ENCODE assay signal across 16 cellular contexts in the genomic region with DNA sequence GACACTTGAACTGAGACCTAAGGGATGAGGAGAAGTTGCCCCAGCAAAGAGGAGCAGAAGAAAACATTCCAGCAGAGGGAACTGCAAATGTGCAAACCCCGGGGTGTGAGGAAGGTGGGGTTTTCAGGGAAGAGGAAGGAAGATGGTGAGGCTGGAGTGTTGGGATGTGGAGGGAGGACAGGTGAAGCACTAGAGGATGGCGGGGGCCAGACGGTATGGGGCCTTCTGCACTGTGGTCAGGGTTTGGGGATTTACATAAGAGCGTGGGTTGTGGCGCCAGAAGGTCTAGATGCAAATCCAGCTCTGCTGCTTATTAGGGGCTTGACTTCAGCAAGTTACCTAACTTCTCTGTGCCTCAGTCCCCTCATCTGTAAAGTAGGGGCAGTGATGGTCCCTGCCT. TPM values are rescaled to one million over a fixed set of nuclear protein-coding genes. Genes with fewer than 3 reads are reported as not detected.
DNase-seq lines count a peak whose midpoint lies in the region; ATAC-seq, FAIRE-seq and TF ChIP-seq lines count a peak whose summit lies in the region.
"Had no signal": no experiment of that assay in that cellular context is flagged by ENCODE, and none has a peak within 500 bp of the region (broad histone marks: within the 10 kb centered on the region; RNA-seq: fewer than 3 reads in every experiment).

No MANE protein-coding gene starts in this region.

- H3K27me3 ChIP-seq in GM12878 (replicated peaks in 1 of 2; ENCODE audit: control insufficient read depth in 2 of 2, insufficient read depth in 2 of 2, low read length in 1 of 2), result peaks cover 2 to 3% of the 10 kb centered on the region in 2 experiments; a peak in 3 of 4 replicates
- H3K27me3 ChIP-seq in aorta (ENCODE audit: control insufficient read depth in 1 of 2, insufficient read depth in 2 of 2, low read length in 1 of 2), result no peaks in the 10 kb centered on the region
- H3K27me3 ChIP-seq in ascending aorta, result no peaks in the 10 kb centered on the region
- H3K27me3 ChIP-seq: BE2C had no signal

- H3K4me2 ChIP-seq in GM12878 (ENCODE audit: control insufficient read depth, insufficient read depth), result no peak overlapping the region
- H3K4me2 ChIP-seq: A549 had no signal

- no peak for ATAC-seq in GM12878
- no peak for ATAC-seq in aorta (ENCODE audit: low FRiP score)
- ATAC-seq: A549 had no signal

- intact Hi-C loops in GM12878 (cut with micrococcal nuclease; ENCODE audit: unreplicated experiment) (no loop called here), kidney (cut with DNase I) (no loop called here), aorta (cut with DNase I) (no loop called here), ascending aorta (cut with DNase I) (no loop called here)

- no peak for TF ChIP-seq EP300 in GM12878 (IDR thresholded peaks at IDR 0.05; ENCODE audit: borderline replicate concordance in 1 of 2, control insufficient read depth in 1 of 2, low read depth in 2 of 2, low read length in 2 of 2)

- in situ Hi-C loops in GM12878 (cut with MboI), result no loop called here

- SMC1A ChIA-PET in GM12878 (lab: Charles Lee; ENCODE audit: uncharacterized antibody, unreplicated experiment), result no interaction called here

- H3K36me3 ChIP-seq in GM12878 (ENCODE audit: control insufficient read depth in 2 of 2, insufficient read depth in 2 of 2, low read length in 1 of 2), result no peaks in the 10 kb centered on the region
- no peaks in the 10 kb centered on the region for H3K36me3 ChIP-seq in kidney (ENCODE audit: control insufficient read depth in 1 of 2, insufficient read depth in 2 of 2, low read length in 2 of 2)
- H3K36me3 ChIP-seq in aorta (ENCODE audit: control insufficient read depth in 1 of 2, insufficient read depth in 2 of 2, low read length in 1 of 2), result no peaks in the 10 kb centered on the region
- H3K36me3 ChIP-seq in ascending aorta, result no peaks in the 10 kb centered on the region
- H3K36me3 ChIP-seq: BE2C had no signal

- POLR2A ChIA-PET in GM12878 (lab: Charles Lee), result no interaction called here

- CTCF ChIA-PET in GM12878 (lab: Yijun Ruan, JAX), result no interaction called here

- H3K4me1 ChIP-seq in GM12878 (ENCODE audit: control insufficient read depth, insufficient read depth, low read length) (peaks cover 4% of the 10 kb centered on the region; the same call in 1 of the 2 replicates), kidney (ENCODE audit: control insufficient read depth in 1 of 2, insufficient read depth in 1 of 2, low read depth in 1 of 2, low read length in 2 of 2) (no peaks in the 10 kb centered on the region), aorta (ENCODE audit: control insufficient read depth in 1 of 2, insufficient read depth in 2 of 2, low read length in 2 of 2) (no peaks in the 10 kb centered on the region), ascending aorta (no peaks in the 10 kb centered on the region)
- H3K4me1 ChIP-seq: A549, BE2C had no signal

- H4K20me1 ChIP-seq in GM12878 (ENCODE audit: control insufficient read depth, insufficient read depth), result no peaks in the 10 kb centered on the region

- TF ChIP-seq RAD21 in GM12878 (IDR thresholded peaks at IDR 0.05; ENCODE audit: insufficient read depth, low read depth, low read length), result no peak

- no peak for FAIRE-seq in GM12878 (lab: Jason Lieb, UNC)
- no peak for FAIRE-seq in kidney (lab: Jason Lieb, UNC)
- FAIRE-seq: A549, GM12892, H1 had no signal

- TF ChIP-seq CTCF in GM12878 (IDR thresholded peaks at IDR 0.05 in 2 of 3, conservative IDR thresholded peaks at IDR 0.05 in 1 of 3; ENCODE audit: control insufficient read depth in 2 of 3, extremely low read depth in 1 of 3, insufficient read depth in 1 of 3, low read depth in 3 of 3, low read length in 3 of 3) (no peak), kidney (IDR thresholded peaks at IDR 0.05; ENCODE audit: borderline replicate concordance, extremely low read depth, insufficient read depth) (no peak), ascending aorta (IDR thresholded peaks at IDR 0.05) (no peak)

- no peak for TF ChIP-seq POLR2A in GM12878 (IDR thresholded peaks at IDR 0.05; ENCODE audit: low read depth, low read length)

- no peaks in the 10 kb centered on the region; the same call in 2 of the 3 replicates for H3K9me3 ChIP-seq in GM12878 (replicated peaks; ENCODE audit: control insufficient read depth, insufficient read depth, low read length)
- peaks cover 0 to 9% of the 10 kb centered on the region in 2 donors for H3K9me3 ChIP-seq in kidney (ENCODE audit: control insufficient read depth in 1 of 2, low read length in 2 of 2)
- peaks cover 1% of the 10 kb centered on the region for H3K9me3 ChIP-seq in aorta (ENCODE audit: control insufficient read depth, low read length)
- peaks cover 0 to 16% of the 10 kb centered on the region in 2 donors for H3K9me3 ChIP-seq in ascending aorta
- H3K9me3 ChIP-seq: BE2C had no signal

- no peak overlapping the region for H2AFZ ChIP-seq in GM12878 (ENCODE audit: control insufficient read depth, low read depth, low read length)

- no peaks in the 10 kb centered on the region for H3K79me2 ChIP-seq in GM12878 (ENCODE audit: control insufficient read depth, insufficient read depth, low read length)

- no peak overlapping the region for H3K9ac ChIP-seq in GM12878 (ENCODE audit: control insufficient read depth, insufficient read depth, low read length)
- H3K9ac ChIP-seq in kidney (ENCODE audit: low read length in 2 of 2), result no peak overlapping the region

- RAD21 ChIA-PET in GM12878 (lab: Charles Lee; ENCODE audit: unreplicated experiment), result no interaction called here

- DNase-seq in NCI-H526 (lab: John Stamatoyannopoulos, UW), result peak; percentile 70 to 75
- no peak for DNase-seq in GM12878 (ENCODE audit: low read depth, low spot score)
- peak; percentile 10 for DNase-seq in kidney
- DNase-seq in aorta, result peak; percentile 4 to 37
- DNase-seq in SW480 (ENCODE audit: low spot score), result no peak
- no peak for DNase-seq in activated CD4-positive, alpha-beta T cell treated with anti-CD3 and anti-CD28 coated beads for 1 hour
- DNase-seq in ascending aorta (ENCODE audit: low spot score in 2 of 2), result no peak
- DNase-seq: BE2C; CD4-positive, alpha-beta memory T cell; DMS79; HCEC 1CT; HFFc6 had no signal

- WGBS in GM12878 (ENCODE audit: insufficient coverage, insufficient replicate concordance, low lambda C conversion rate, missing lambda C conversion rate), result 2% methylated on average over 5 of the region's 5 CpGs
- WGBS in aorta, 2 donors, result 73 to 77% methylated on average over 3 to 5 of the region's 5 CpGs

- H3K4me3 ChIP-seq in GM12878 (no peak overlapping the region), kidney (ENCODE audit: low read length in 2 of 2) (no peak overlapping the region), aorta (ENCODE audit: low read length in 2 of 2) (no peak overlapping the region), ascending aorta (no peak overlapping the region)
- H3K4me3 ChIP-seq: A549 had no signal

- no TSS peak for BruUV-seq in GM12878 (replicated peaks; lab: Mats Ljungman, UMichigan)

- no peak overlapping the region for H3K27ac ChIP-seq in GM12878 (ENCODE audit: control insufficient read depth, insufficient read depth)
- no peak overlapping the region for H3K27ac ChIP-seq in kidney (ENCODE audit: low read depth in 2 of 2, low read length in 2 of 2)
- H3K27ac ChIP-seq in aorta (ENCODE audit: low read depth in 1 of 2, low read length in 2 of 2), result no peak overlapping the region
- H3K27ac ChIP-seq in ascending aorta, result no peak overlapping the region
- H3K27ac ChIP-seq: A549, C4-2B had no signal

TF ChIP-seq in GM12878, 131 proteins besides CTCF, POLR2A, EP300 and RAD21:
- TF ChIP-seq POLR2AphosphoS5 (IDR thresholded peaks at IDR 0.05; ENCODE audit: low read length) (no peak), POU2F2 (IDR thresholded peaks at IDR 0.05; ENCODE audit: borderline replicate concordance, low read depth, low read length) (peak; percentile 15; the same call in 1 of the 3 replicates)

RNA-seq across cellular contexts. Expression of gene DLGAP4, which starts 16.0 kb away (rescaled TPM):
- 91.2 and 105 TPM in 2 replicates for total RNA-seq in GM12878 (2013; cell fraction: nucleolus; rRNA removed)
- 13.3 and 14.8 TPM in 2 replicates for total RNA-seq in GM12878 (2014; rRNA removed)
- total RNA-seq in GM12878 (2014; rRNA removed; fragmentation: Illumina TruSeq; extraction: Trizol), result 9.7 and 12.1 TPM in 2 replicates
- total RNA-seq in GM12878 (2021), result 42.4 and 43.3 TPM in 2 replicates
- polyA plus RNA-seq in GM12878 (2011; ENCODE audit: low read depth), result 9.4 TPM
- polyA plus RNA-seq in GM12878 (2011; rRNA removed), result 6.4 and 9.6 TPM in 2 replicates
- polyA plus RNA-seq in GM12878 (2011; cell fraction: cytosol; rRNA removed), result 23.0 and 25.4 TPM in 2 replicates
- polyA plus RNA-seq in GM12878 (2011; cell fraction: nucleus; rRNA removed), result 81.8 and 95.7 TPM in 2 replicates
- 22.7 and 28.5 TPM in 2 replicates for polyA plus RNA-seq in GM12878 (2012)
- 22.5 and 29.6 TPM in 2 replicates for polyA plus RNA-seq in GM12878 (2014; fragmentation: Illumina TruSeq; extraction: Trizol)
- polyA plus RNA-seq in GM12878 (2014; fragmentation: Nextera tagmentation; extraction: Ambion mirVana), result under 1 TPM; 0.42 to 0.90 TPM
- polyA plus RNA-seq in GM12878 (2014; rRNA removed), result 25.3 and 28.8 TPM in 2 replicates
- polyA plus RNA-seq in GM12878 (2016; fragmentation: Nextera tagmentation; extraction: Ambion mirVana), result 10 to 100 TPM; 24.6 to 28.2 TPM
- 16.2 and 32.1 TPM in 2 replicates for polyA minus RNA-seq in GM12878 (2011; rRNA and poly(A)+ RNA removed)
- polyA minus RNA-seq in GM12878 (2011; cell fraction: cytosol; rRNA and poly(A)+ RNA removed), result 18.9 and 29.1 TPM in 2 replicates
- polyA minus RNA-seq in GM12878 (2011; cell fraction: nucleus; rRNA and poly(A)+ RNA removed), result 20.8 and 27.7 TPM in 2 replicates
- 62.4 TPM for total RNA-seq in kidney
- 19.6 TPM for polyA plus RNA-seq in kidney (ENCODE audit: insufficient read depth, low read depth, low replicate concordance)
- total RNA-seq in aorta, result 100 to 1,000 TPM; 110 to 150 TPM
- 10 to 100 TPM; 33.2 to 85.9 TPM for polyA plus RNA-seq in aorta
- 98.2 TPM for total RNA-seq in ascending aorta

Comparison
In these comparisons a context has a peak if more than half of its experiments do, and no peak if none do; other contexts are left out.
1. DNase-seq: peak in NCI-H526 (2 of 2), kidney (single experiment) and aorta (2 of 2); none in GM12878 (single experiment), SW480 (single experiment), activated CD4-positive, alpha-beta T cell treated with anti-CD3 and anti-CD28 coated beads for 1 hour (single experiment) and ascending aorta (0 of 2).